In genomic region chr12:3129301-3130052, GRCh38 we compare ENCODE assay signal across 10 cellular contexts. TPM values are rescaled to one million over a fixed set of nuclear protein-coding genes. Genes with fewer than 3 reads are reported as not detected.
DNase-seq lines count a peak whose midpoint lies in the region; ATAC-seq lines count a peak whose summit lies in the region.
"Had no signal": no experiment of that assay in that cellular context is flagged by ENCODE, and none has a peak within 500 bp of the region (broad histone marks: within the 10 kb centered on the region; RNA-seq: fewer than 3 reads in every experiment).

No MANE protein-coding gene starts in this region.

- DNase-seq in GF-D8 (lab: John Stamatoyannopoulos, UW) (peak; percentile 64), LHCN-M2 (ENCODE audit: low read depth) (peak; percentile 80), mesenchymal stem cell (peak; percentile 71)
- DNase-seq in activated T-helper 1 cell treated with anti-CD3 and anti-CD28 coated beads, Interleukin-12 subunit alpha, Interleukin-12 subunit beta, Interleukin-2, Interleukin-4 antibody, amounts not matched to agents 30 ng/mL and 10 ng/mL and 1 ng/mL, durations not matched to agents 14 hours and 24 hours and 36 hours (ENCODE audit: low spot score), result peak; percentile 12
- DNase-seq: dorsolateral prefrontal cortex, mucosa of descending colon had no signal

- H3K9ac ChIP-seq in mesenchymal stem cell (ENCODE audit: low read length), result no peak overlapping the region

- H3K14ac ChIP-seq in mesenchymal stem cell (ENCODE audit: low read length in 2 of 2), result no peak overlapping the region

- H3K27ac ChIP-seq in mesenchymal stem cell (ENCODE audit: low read length, poor library complexity, severe bottlenecking), result no peak overlapping the region
- H3K27ac ChIP-seq: VCaP had no signal

- peak overlapping the region in 1 of 2 experiments; percentile 61 for H3K4ac ChIP-seq in mesenchymal stem cell (ENCODE audit: low read depth in 1 of 2, low read length in 2 of 2)

- H3K9me3 Mint-ChIP-seq in activated T-helper 1 cell treated with anti-CD3 and anti-CD28 coated beads, Interleukin-12 subunit alpha, Interleukin-12 subunit beta, Interleukin-2, Interleukin-4 antibody, amounts not matched to agents 30 ng/mL and 10 ng/mL and 1 ng/mL, durations not matched to agents 14 hours and 24 hours and 36 hours, result peaks cover 7% of the 10 kb centered on the region

- H3K18ac ChIP-seq in mesenchymal stem cell (ENCODE audit: low read depth in 1 of 2, low read length in 2 of 2), result no peak overlapping the region

- H2AK5ac ChIP-seq in mesenchymal stem cell (ENCODE audit: low read length, severe bottlenecking), result no peak overlapping the region

- H2AFZ ChIP-seq in mesenchymal stem cell (ENCODE audit: low read depth, low read length), result no peak overlapping the region

- no peak overlapping the region for H4K8ac ChIP-seq in mesenchymal stem cell (ENCODE audit: low read length)

- H2BK12ac ChIP-seq in mesenchymal stem cell (ENCODE audit: low read length in 2 of 2), result no peak overlapping the region

- peaks cover 14% of the 10 kb centered on the region for H3K9me3 ChIP-seq in mesenchymal stem cell (ENCODE audit: control insufficient read depth, low read length)
- H3K9me3 ChIP-seq: mucosa of descending colon had no signal

- peaks cover 26% of the 10 kb centered on the region for H3K4me1 ChIP-seq in mesenchymal stem cell (ENCODE audit: control insufficient read depth, insufficient read depth, low read depth, low read length)

- intact Hi-C loops in activated T-helper 1 cell treated with anti-CD3 and anti-CD28 coated beads, Interleukin-12 subunit alpha, Interleukin-12 subunit beta, Interleukin-2, Interleukin-4 antibody, amounts not matched to agents 30 ng/mL and 10 ng/mL and 1 ng/mL, durations not matched to agents 14 hours and 24 hours and 36 hours (cut with micrococcal nuclease), result no loop called here

- H3K4me3 ChIP-seq in mesenchymal stem cell (ENCODE audit: insufficient read depth in 1 of 2, low read depth in 1 of 2, low read length in 2 of 2), result no peak overlapping the region
- H3K4me3 ChIP-seq: mucosa of descending colon had no signal

- H2BK15ac ChIP-seq in mesenchymal stem cell (ENCODE audit: low read depth, poor library complexity, severe bottlenecking), result no peak overlapping the region

- ATAC-seq in HG02678 (IDR thresholded peaks at IDR 0.05; ENCODE audit: unreplicated experiment) (no peak), GM19397 (IDR thresholded peaks at IDR 0.05; ENCODE audit: unreplicated experiment) (no peak), HG02885 (IDR thresholded peaks at IDR 0.05; ENCODE audit: poor library complexity, unreplicated experiment) (no peak)
- ATAC-seq: mucosa of descending colon had no signal

- H3K79me1 ChIP-seq in mesenchymal stem cell (replicated peaks; ENCODE audit: low read length, poor library complexity, severe bottlenecking), result peaks cover 36% of the 10 kb centered on the region

- peaks cover 0 to 6% of the 10 kb centered on the region in 2 experiments for H3K36me3 ChIP-seq in mesenchymal stem cell (ENCODE audit: control insufficient read depth in 1 of 2, insufficient read depth in 2 of 2, low read depth in 1 of 2, low read length in 2 of 2)

- peak overlapping the region; percentile 4 for H4K91ac ChIP-seq in mesenchymal stem cell (ENCODE audit: low read length)

- no peaks in the 10 kb centered on the region for H3K27me3 ChIP-seq in mesenchymal stem cell (ENCODE audit: control insufficient read depth in 1 of 2, insufficient read depth in 1 of 2, low read length in 2 of 2)

- no peak overlapping the region for H3K4me2 ChIP-seq in mesenchymal stem cell (ENCODE audit: low read length, poor library complexity, severe bottlenecking)

- H3K23ac ChIP-seq in mesenchymal stem cell (ENCODE audit: low read length in 2 of 2), result no peak overlapping the region

- peaks cover 39% of the 10 kb centered on the region for H3K27me3 Mint-ChIP-seq in activated T-helper 1 cell treated with anti-CD3 and anti-CD28 coated beads, Interleukin-12 subunit alpha, Interleukin-12 subunit beta, Interleukin-2, Interleukin-4 antibody, amounts not matched to agents 30 ng/mL and 10 ng/mL and 1 ng/mL, durations not matched to agents 14 hours and 24 hours and 36 hours (ENCODE audit: insufficient read depth)

- no peak overlapping the region for H2BK5ac ChIP-seq in mesenchymal stem cell (ENCODE audit: low read depth, low read length, poor library complexity, severe bottlenecking)

- no peak overlapping the region for H2BK120ac ChIP-seq in mesenchymal stem cell (ENCODE audit: low read depth, low read length)

- no peak overlapping the region for H3K27ac Mint-ChIP-seq in activated T-helper 1 cell treated with anti-CD3 and anti-CD28 coated beads, Interleukin-12 subunit alpha, Interleukin-12 subunit beta, Interleukin-2, Interleukin-4 antibody, amounts not matched to agents 30 ng/mL and 10 ng/mL and 1 ng/mL, durations not matched to agents 14 hours and 24 hours and 36 hours

- 77% methylated on average over 9 of the region's 12 CpGs for WGBS in mesenchymal stem cell

- no peak overlapping the region for H3K4me3 Mint-ChIP-seq in activated T-helper 1 cell treated with anti-CD3 and anti-CD28 coated beads, Interleukin-12 subunit alpha, Interleukin-12 subunit beta, Interleukin-2, Interleukin-4 antibody, amounts not matched to agents 30 ng/mL and 10 ng/mL and 1 ng/mL, durations not matched to agents 14 hours and 24 hours and 36 hours

- H3K36me3 Mint-ChIP-seq in activated T-helper 1 cell treated with anti-CD3 and anti-CD28 coated beads, Interleukin-12 subunit alpha, Interleukin-12 subunit beta, Interleukin-2, Interleukin-4 antibody, amounts not matched to agents 30 ng/mL and 10 ng/mL and 1 ng/mL, durations not matched to agents 14 hours and 24 hours and 36 hours (ENCODE audit: low read depth), result no peaks in the 10 kb centered on the region

- H3K4me1 Mint-ChIP-seq in activated T-helper 1 cell treated with anti-CD3 and anti-CD28 coated beads, Interleukin-12 subunit alpha, Interleukin-12 subunit beta, Interleukin-2, Interleukin-4 antibody, amounts not matched to agents 30 ng/mL and 10 ng/mL and 1 ng/mL, durations not matched to agents 14 hours and 24 hours and 36 hours (ENCODE audit: low read depth), result peaks cover 19% of the 10 kb centered on the region

RNA-seq across cellular contexts. Expression of gene TSPAN9, which starts 52.3 kb away (rescaled TPM):
- total RNA-seq in LHCN-M2 (2014; rRNA removed), result 19.9 and 28.7 TPM in 2 replicates
- polyA plus RNA-seq in LHCN-M2 (2012), result 32.1 TPM
- total RNA-seq in activated T-helper 1 cell treated with anti-CD3 and anti-CD28 coated beads, Interleukin-12 subunit alpha, Interleukin-12 subunit beta, Interleukin-2, Interleukin-4 antibody, amounts not matched to agents 30 ng/mL and 10 ng/mL and 1 ng/mL, durations not matched to agents 14 hours and 24 hours and 36 hours, result 0.44 and 0.47 TPM in 2 replicates
- polyA plus RNA-seq in mesenchymal stem cell (2013, experiment 1 of 2), result 22.0 TPM
- polyA plus RNA-seq in mesenchymal stem cell (2013, experiment 2 of 2), result 21.7 TPM

Comparison
In these comparisons a context has a peak if more than half of its experiments do, and no peak if none do; other contexts are left out.
1. DNase-seq: peak in every context shown above with its lines; median percentile 80 in LHCN-M2; 71 in mesenchymal stem cell; 64 in GF-D8; 12 in activated T-helper 1 cell treated with anti-CD3 and anti-CD28 coated beads, Interleukin-12 subunit alpha, Interleukin-12 subunit beta, Interleukin-2, Interleukin-4 antibody, amounts not matched to agents 30 ng/mL and 10 ng/mL and 1 ng/mL, durations not matched to agents 14 hours and 24 hours and 36 hours.
2. RNA of gene TSPAN9, which starts 52.3 kb away (total RNA-seq): 19.9 to 28.7 TPM in LHCN-M2; 0.44 to 0.47 TPM in activated T-helper 1 cell treated with anti-CD3 and anti-CD28 coated beads, Interleukin-12 subunit alpha, Interleukin-12 subunit beta, Interleukin-2, Interleukin-4 antibody, amounts not matched to agents 30 ng/mL and 10 ng/mL and 1 ng/mL, durations not matched to agents 14 hours and 24 hours and 36 hours; every median in the first group is over 10 times any median in the second.